Comparison of ENCODE assay signal across 18 cellular contexts in the genomic region with DNA sequence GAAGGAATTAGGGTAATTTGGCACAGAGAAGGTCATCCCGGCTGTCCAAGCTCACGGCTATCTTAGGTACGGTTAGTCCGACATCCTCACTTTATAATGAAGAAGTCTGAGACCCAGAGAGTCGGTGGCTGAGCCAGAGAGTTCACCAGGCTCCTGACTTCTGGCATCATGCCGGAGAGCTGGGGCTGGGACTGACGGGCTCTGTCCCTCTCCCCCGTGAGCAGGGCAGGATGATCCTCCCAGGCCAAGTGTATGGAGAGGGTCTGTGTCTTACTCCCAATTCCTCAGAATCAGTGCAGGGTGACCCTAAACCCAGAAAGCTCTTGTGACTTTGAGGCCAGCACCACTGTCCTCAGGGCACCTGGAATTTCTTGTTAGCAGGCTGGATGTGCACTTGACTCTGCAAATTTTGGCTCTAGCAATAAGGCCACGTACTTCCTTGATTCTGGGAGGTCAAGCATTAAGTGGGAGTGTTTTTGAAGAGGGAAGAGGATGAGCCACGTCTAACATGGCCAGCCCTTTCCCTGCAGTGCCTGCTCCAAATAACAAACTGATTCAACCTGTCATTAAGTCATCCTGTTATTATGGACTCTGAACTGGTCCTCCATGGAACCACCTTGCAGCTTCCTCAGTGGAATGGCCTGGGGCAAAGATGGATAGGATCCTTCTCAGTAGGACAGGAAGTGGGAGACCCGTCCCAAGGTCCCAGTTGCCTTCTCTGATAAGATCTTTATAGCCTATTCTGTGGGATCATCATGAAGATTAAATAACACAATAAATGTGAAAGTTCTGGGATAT. TPM values are rescaled to one million over a fixed set of nuclear protein-coding genes. Genes with fewer than 3 reads are reported as not detected.
A peak's percentile ranks its signal among the peaks of the same experiment; 100 is the strongest.
DNase-seq lines count a peak whose midpoint lies in the region; ATAC-seq and TF ChIP-seq lines count a peak whose summit lies in the region.
"Had no signal": no experiment of that assay in that cellular context is flagged by ENCODE, and none has a peak within 500 bp of the region (broad histone marks: within the 10 kb centered on the region; RNA-seq: fewer than 3 reads in every experiment).

No MANE protein-coding gene starts in this region.

- 0 out of 2 replicates have a peak, but pooled peaks cover 3% of the 10 kb centered on the region for H3K79me2 ChIP-seq in DOHH2 (ENCODE audit: control insufficient read depth, low read length)

- no peaks in the 10 kb centered on the region for H4K20me1 ChIP-seq in DOHH2 (ENCODE audit: control insufficient read depth, insufficient read depth, low read depth, low read length)

- DNase-seq in Peyer's patch (peak in 2 of 3 donors; percentile 15 to 78), immature natural killer cell (no peak), putamen (ENCODE audit: low spot score) (no peak), kidney glomerular epithelial cell (lab: John Stamatoyannopoulos, UW) (no peak)
- DNase-seq in stimulated activated effector memory CD8-positive, alpha-beta T cell treated with anti-CD3 and anti-CD28 coated beads, Interleukin-12 subunit alpha, Interleukin-12 subunit beta, amount 100 ng/mL, for 72 hours (ENCODE audit: low spot score in 2 of 2) = no peak
- DNase-seq in activated CD4-positive, alpha-beta T cell treated with anti-CD3 and anti-CD28 coated beads, Interleukin-2, amount 50 U/mL, for 1 hour = no peak
- DNase-seq: activated CD4-positive, alpha-beta memory T cell treated with anti-CD3 and anti-CD28 coated beads, Interleukin-2, amount 10 ng/mL, durations not matched to agents 7 days and 5 days; CD4-positive, CD25-positive, alpha-beta regulatory T cell; EL; foreskin fibroblast; natural killer cell; NCI-H187 treated with DMSO at 0.1 percent for 48 hours had no signal

- H3K4me1 ChIP-seq in DOHH2 (ENCODE audit: control insufficient read depth, low read length) (peaks cover 94% of the 10 kb centered on the region), Peyer's patch (peaks cover 15 to 67% (median 42%) of the 10 kb centered on the region in 4 donors)

- TF ChIP-seq POLR2A in Peyer's patch (IDR thresholded peaks at IDR 0.05) = peak in 1 of 2 donors; percentile 30

- H3F3A ChIP-seq in DOHH2 (ENCODE audit: control insufficient read depth, insufficient read depth) = peaks cover 56% of the 10 kb centered on the region

- H3K9me3 Mint-ChIP-seq in immature natural killer cell = no peaks in the 10 kb centered on the region
- H3K9me3 Mint-ChIP-seq in stimulated activated effector memory CD8-positive, alpha-beta T cell treated with anti-CD3 and anti-CD28 coated beads, Interleukin-12 subunit alpha, Interleukin-12 subunit beta, amount 100 ng/mL, for 72 hours = no peaks in the 10 kb centered on the region
- H3K9me3 Mint-ChIP-seq: activated CD4-positive, alpha-beta memory T cell treated with anti-CD3 and anti-CD28 coated beads, Interleukin-2, amount 10 ng/mL, durations not matched to agents 7 days and 5 days; activated T-helper 2 cell treated with anti-CD3 and anti-CD28 coated beads, Interferon-gamma antibody, Interleukin-2, Interleukin-4, amounts not matched to agents 10 μg/mL and 5 μg/mL and 100 μg/mL, durations not matched to agents 14 hours and 24 hours and 36 hours; natural killer cell had no signal

- H3K9me3 ChIP-seq in DOHH2 (ENCODE audit: control insufficient read depth, insufficient read depth, low read length) (no peaks in the 10 kb centered on the region), Peyer's patch (no peaks in the 10 kb centered on the region)

- H3K36me3 Mint-ChIP-seq in immature natural killer cell = no peaks in the 10 kb centered on the region
- peaks cover 29% of the 10 kb centered on the region for H3K36me3 Mint-ChIP-seq in stimulated activated effector memory CD8-positive, alpha-beta T cell treated with anti-CD3 and anti-CD28 coated beads, Interleukin-12 subunit alpha, Interleukin-12 subunit beta, amount 100 ng/mL, for 72 hours
- H3K36me3 Mint-ChIP-seq: CD4-positive, CD25-positive, alpha-beta regulatory T cell; natural killer cell had no signal

- H3K27ac Mint-ChIP-seq in immature natural killer cell = peak overlapping the region in 4 of 6 donors; percentile 26 to 75 (median 44)
- peak overlapping the region; percentile 53 for H3K27ac Mint-ChIP-seq in stimulated activated effector memory CD8-positive, alpha-beta T cell treated with anti-CD3 and anti-CD28 coated beads, Interleukin-12 subunit alpha, Interleukin-12 subunit beta, amount 100 ng/mL, for 72 hours
- H3K27ac Mint-ChIP-seq: activated CD4-positive, alpha-beta memory T cell treated with anti-CD3 and anti-CD28 coated beads, Interleukin-2, amount 10 ng/mL, durations not matched to agents 7 days and 5 days; activated T-helper 2 cell treated with anti-CD3 and anti-CD28 coated beads, Interferon-gamma antibody, Interleukin-2, Interleukin-4, amounts not matched to agents 10 μg/mL and 5 μg/mL and 100 μg/mL, durations not matched to agents 14 hours and 24 hours and 36 hours had no signal

- H3K9me2 ChIP-seq in DOHH2 (replicated peaks; ENCODE audit: control insufficient read depth, low read length) = no peaks in the 10 kb centered on the region

- peaks cover 40 to 43% of the 10 kb centered on the region in 2 donors for H3K4me1 Mint-ChIP-seq in immature natural killer cell
- H3K4me1 Mint-ChIP-seq in stimulated activated effector memory CD8-positive, alpha-beta T cell treated with anti-CD3 and anti-CD28 coated beads, Interleukin-12 subunit alpha, Interleukin-12 subunit beta, amount 100 ng/mL, for 72 hours = peaks cover 69% of the 10 kb centered on the region

- peaks cover 4% of the 10 kb centered on the region; the same call in 1 of the 2 replicates for H3K36me3 ChIP-seq in DOHH2 (ENCODE audit: control insufficient read depth, low read length)
- H3K36me3 ChIP-seq in Peyer's patch = no peaks in the 10 kb centered on the region

- ATAC-seq in stimulated activated effector memory CD8-positive, alpha-beta T cell treated with anti-CD3 and anti-CD28 coated beads, Interleukin-12 subunit alpha, Interleukin-12 subunit beta, amount 100 ng/mL, for 72 hours = no peak
- ATAC-seq: natural killer cell had no signal

- H3K27ac ChIP-seq in DOHH2 (ENCODE audit: low read depth, low read length) = peak overlapping the region; percentile 94
- H3K27ac ChIP-seq in Peyer's patch = peak overlapping the region in 3 of 4 donors; percentile 31 to 99 (median 68)
- H3K27ac ChIP-seq: SK-N-MC had no signal

- peaks cover 20 to 26% (median 23%) of the 10 kb centered on the region in 3 donors for H3K27me3 Mint-ChIP-seq in immature natural killer cell (ENCODE audit: low read depth in 3 of 3)
- H3K27me3 Mint-ChIP-seq: activated CD4-positive, alpha-beta memory T cell treated with anti-CD3 and anti-CD28 coated beads, Interleukin-2, amount 10 ng/mL, durations not matched to agents 7 days and 5 days had no signal

- H3K4me2 ChIP-seq in DOHH2 (ENCODE audit: low read length) = peak overlapping the region; percentile 41

- H3K27me3 ChIP-seq in DOHH2 (ENCODE audit: control insufficient read depth, low read length) (no peaks in the 10 kb centered on the region), Peyer's patch (no peaks in the 10 kb centered on the region)

- no peak overlapping the region for H3K4me3 Mint-ChIP-seq in immature natural killer cell
- no peak overlapping the region for H3K4me3 Mint-ChIP-seq in stimulated activated effector memory CD8-positive, alpha-beta T cell treated with anti-CD3 and anti-CD28 coated beads, Interleukin-12 subunit alpha, Interleukin-12 subunit beta, amount 100 ng/mL, for 72 hours
- H3K4me3 Mint-ChIP-seq: activated CD4-positive, alpha-beta memory T cell treated with anti-CD3 and anti-CD28 coated beads, Interleukin-2, amount 10 ng/mL, durations not matched to agents 7 days and 5 days; natural killer cell had no signal

- no peak for TF ChIP-seq CTCF in DOHH2 (IDR thresholded peaks at IDR 0.05; ENCODE audit: low read depth, low read length, poor library complexity, severe bottlenecking)
- no peak for TF ChIP-seq CTCF in Peyer's patch (IDR thresholded peaks at IDR 0.05)

- peak overlapping the region; percentile 5; the same call in 1 of the 2 replicates for H3K4me3 ChIP-seq in DOHH2 (ENCODE audit: low read length)
- no peak overlapping the region for H3K4me3 ChIP-seq in Peyer's patch
- H3K4me3 ChIP-seq: lung, SK-N-MC had no signal

RNA-seq across cellular contexts. Expression of a gene that starts 20.7 kb away (rescaled TPM):
- total RNA-seq in Peyer's patch = 100 to 1,000 TPM in 1 of 4 donors, 10 to 100 TPM in 3; 45.0 to 129 (median 58.8) TPM
- 100 to 1,000 TPM; 112 to 147 (median 127) TPM for polyA plus RNA-seq in immature natural killer cell

RNA-seq across cellular contexts. Expression of a gene that starts 55.1 kb away (rescaled TPM):
- 1 to 10 TPM in 1 of 4 donors, under 1 TPM in 1, not detected in 2; 0.67 to 4.1 TPM for total RNA-seq in Peyer's patch
- polyA plus RNA-seq in immature natural killer cell = not detected
- total RNA-seq: chondrocyte, NCI-H460 had no signal
- polyA plus RNA-seq: CD4-positive, CD25-positive, alpha-beta regulatory T cell had no signal

Comparison
In these comparisons a context has a peak if more than half of its experiments do, and no peak if none do; other contexts are left out.
1. DNase-seq: peak in Peyer's patch (2 of 3); none in immature natural killer cell (0 of 3), stimulated activated effector memory CD8-positive, alpha-beta T cell treated with anti-CD3 and anti-CD28 coated beads, Interleukin-12 subunit alpha, Interleukin-12 subunit beta, amount 100 ng/mL, for 72 hours (0 of 2), activated CD4-positive, alpha-beta T cell treated with anti-CD3 and anti-CD28 coated beads, Interleukin-2, amount 50 U/mL, for 1 hour (single experiment), putamen (single experiment) and kidney glomerular epithelial cell (single experiment).